24 cellular contexts compared by ENCODE assay signal in genomic region chr22:33073989-33074391, GRCh38. TPM values are rescaled to one million over a fixed set of nuclear protein-coding genes. Genes with fewer than 3 reads are reported as not detected.
A peak's percentile ranks its signal among the peaks of the same experiment; 100 is the strongest.
DNase-seq lines count a peak whose midpoint lies in the region; FAIRE-seq and TF ChIP-seq lines count a peak whose summit lies in the region.
"Had no signal": no experiment of that assay in that cellular context is flagged by ENCODE, and none has a peak within 500 bp of the region (broad histone marks: within the 10 kb centered on the region; RNA-seq: fewer than 3 reads in every experiment).

No MANE protein-coding gene starts in this region.

- H3K27ac ChIP-seq in astrocyte (ENCODE audit: low read depth, low read length), result no peak overlapping the region
- H3K27ac ChIP-seq: KMS-11 had no signal

- H3K27ac Mint-ChIP-seq in astrocyte (ENCODE audit: unreplicated experiment), result no peak overlapping the region
- H3K27ac Mint-ChIP-seq: activated naive CD4-positive, alpha-beta T cell treated with anti-CD3 and anti-CD28 coated beads, Interleukin-2, amount 50 U/mL, for 72 hours; memory B cell had no signal

- no peaks in the 10 kb centered on the region for H3K36me3 ChIP-seq in astrocyte (ENCODE audit: insufficient read depth, low read length)

- no peak overlapping the region for H3K4me3 ChIP-seq in astrocyte (ENCODE audit: insufficient read depth, low read depth, low read length)
- H3K4me3 ChIP-seq: GM12878 had no signal

- no peaks in the 10 kb centered on the region for H3K9me3 ChIP-seq in astrocyte (ENCODE audit: insufficient read depth, low read depth, low read length)

- H3K4me3 Mint-ChIP-seq in astrocyte (ENCODE audit: unreplicated experiment), result no peak overlapping the region
- H3K4me3 Mint-ChIP-seq: memory B cell had no signal

- FAIRE-seq in astrocyte (lab: Jason Lieb, UNC), result no peak
- FAIRE-seq: GM12878, kidney had no signal

- DNase-seq in COLO829 (ENCODE audit: low spot score), result peak; percentile 40
- peak; percentile 38 for DNase-seq in LoVo (ENCODE audit: low spot score)
- DNase-seq in astrocyte (ENCODE audit: low read depth), result peak; percentile 4
- peak; percentile 10 for DNase-seq in iris pigment epithelial cell (ENCODE audit: low read depth)
- no peak for DNase-seq in NK-92 (lab: John Stamatoyannopoulos, UW; ENCODE audit: unreplicated experiment)
- DNase-seq in cerebellar cortex (ENCODE audit: low spot score), result no peak
- no peak for DNase-seq in AML-193 (lab: John Stamatoyannopoulos, UW)
- no peak for DNase-seq in NCI-H748 treated with DMSO at 0.1 percent for 48 hours (lab: John Stamatoyannopoulos, UW)
- DNase-seq: activated CD4-positive, alpha-beta T cell treated with anti-CD3 and anti-CD28 coated beads for 48 hours; C1 segment of cervical spinal cord; foreskin fibroblast; kidney; NCI-H1105; NCI-H2081 treated with DMSO at 0.1 percent for 48 hours; NCI-H524; occipital lobe; retina; SIG-M5; T-helper 1 cell had no signal

- peaks cover 2% of the 10 kb centered on the region for H3K9me3 Mint-ChIP-seq in astrocyte (ENCODE audit: unreplicated experiment)
- H3K9me3 Mint-ChIP-seq: activated naive CD4-positive, alpha-beta T cell treated with anti-CD3 and anti-CD28 coated beads, Interleukin-2, amount 50 U/mL, for 72 hours; memory B cell had no signal

- TF ChIP-seq CTCF in astrocyte (IDR thresholded peaks at IDR 0.05; ENCODE audit: insufficient read depth, low read depth, low read length), result no peak

- no peak overlapping the region for H3K9ac ChIP-seq in astrocyte (ENCODE audit: low read length)
- H3K9ac ChIP-seq: KMS-11 had no signal

- no peaks in the 10 kb centered on the region for H3K4me1 Mint-ChIP-seq in astrocyte (ENCODE audit: low read depth, unreplicated experiment)
- H3K4me1 Mint-ChIP-seq: memory B cell had no signal

- no peaks in the 10 kb centered on the region for H3K36me3 Mint-ChIP-seq in astrocyte (ENCODE audit: low read depth, unreplicated experiment)
- H3K36me3 Mint-ChIP-seq: activated naive CD4-positive, alpha-beta T cell treated with anti-CD3 and anti-CD28 coated beads, Interleukin-2, amount 50 U/mL, for 72 hours; memory B cell had no signal

- H3K79me2 ChIP-seq in astrocyte (ENCODE audit: insufficient read depth, low read length), result no peaks in the 10 kb centered on the region

- H3K27me3 Mint-ChIP-seq in astrocyte (ENCODE audit: low read depth, unreplicated experiment), result peaks cover 32% of the 10 kb centered on the region

- no peaks in the 10 kb centered on the region for H3K27me3 ChIP-seq in astrocyte (ENCODE audit: insufficient read depth, low read length)

- H3K4me1 ChIP-seq in astrocyte (ENCODE audit: insufficient read depth, low read length), result no peaks in the 10 kb centered on the region

- no peak overlapping the region for H2AFZ ChIP-seq in astrocyte (ENCODE audit: low read depth, low read length)

- no peak overlapping the region for H3K4me2 ChIP-seq in astrocyte (ENCODE audit: low read length)
- H3K4me2 ChIP-seq: KMS-11 had no signal

- H4K20me1 ChIP-seq in astrocyte (ENCODE audit: insufficient read depth, low read length), result no peaks in the 10 kb centered on the region

RNA-seq across cellular contexts. Expression of gene SYN3, which starts 15.8 kb away (rescaled TPM):
- total RNA-seq in astrocyte, result 0.41 TPM in 1 of 2 replicates, not detected in the other
- total RNA-seq: activated naive CD4-positive, alpha-beta T cell treated with anti-CD3 and anti-CD28 coated beads, Interleukin-2, amount 50 U/mL, for 72 hours; GM12878; HT-29 had no signal

Comparison
In these comparisons a context has a peak if more than half of its experiments do, and no peak if none do; other contexts are left out.
1. DNase-seq: peak in COLO829 (single experiment), LoVo (single experiment), astrocyte (single experiment) and iris pigment epithelial cell (single experiment); none in NK-92 (single experiment), cerebellar cortex (single experiment), AML-193 (0 of 2) and NCI-H748 treated with DMSO at 0.1 percent for 48 hours (single experiment).